In the genomic region with DNA sequence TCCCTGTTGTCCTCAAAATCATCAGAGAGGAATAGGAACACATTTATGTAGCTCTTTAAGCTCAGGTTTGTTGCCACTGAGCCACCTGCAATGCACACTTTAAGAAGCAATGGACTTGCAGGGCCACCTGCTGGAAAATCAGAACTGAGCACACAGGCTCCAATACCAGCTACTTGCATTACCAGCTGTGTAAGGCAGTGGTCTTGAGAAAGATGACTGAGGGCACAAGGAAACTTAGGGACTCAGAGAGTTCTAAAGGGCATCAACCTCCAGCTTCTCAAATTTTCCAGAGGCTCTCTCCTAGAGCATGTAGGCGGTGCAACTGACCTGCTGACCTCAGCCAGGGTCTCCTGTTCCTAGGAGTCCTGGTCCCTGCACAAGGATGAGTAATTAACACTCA, we compare ENCODE assay signal across 8 cellular contexts. TPM values are rescaled to one million over a fixed set of nuclear protein-coding genes. Genes with fewer than 3 reads are reported as not detected.
DNase-seq lines count a peak whose midpoint lies in the region; ATAC-seq and TF ChIP-seq lines count a peak whose summit lies in the region.

No MANE protein-coding gene starts in this region.

- peaks cover 25 to 28% of the 10 kb centered on the region in 2 donors for H3K4me1 Mint-ChIP-seq in natural killer cell
- peaks cover 24 to 28% of the 10 kb centered on the region in 2 donors for H3K4me1 Mint-ChIP-seq in natural killer cell treated with Interleukin-12 subunit alpha and Interleukin-12 subunit beta and Interleukin-15 and Interleukin-18, amount 100 ng/mL, for 72 hours (ENCODE audit: low read depth in 2 of 2)
- peaks cover 23% of the 10 kb centered on the region for H3K4me1 Mint-ChIP-seq in activated naive CD4-positive, alpha-beta T cell treated with anti-CD3 and anti-CD28 coated beads for 36 hours (ENCODE audit: low read depth)

- no peaks in the 10 kb centered on the region for H3F3A ChIP-seq in PC-3 (ENCODE audit: low read length, unreplicated experiment)

- peak; percentile 25 for DNase-seq in natural killer cell
- DNase-seq in natural killer cell treated with Interleukin-12 subunit alpha and Interleukin-12 subunit beta and Interleukin-15 and Interleukin-18, amount 100 ng/mL, for 72 hours (ENCODE audit: low spot score): no peak
- DNase-seq in HUDEP-2 (lab: John Stamatoyannopoulos, UW; ENCODE audit: unreplicated experiment in 76 of 76): peak in 43 of 76 experiments; percentile 1 to 69 (median 25)
- DNase-seq in PC-3: peak; percentile 69
- peak; percentile 75 for DNase-seq in activated naive CD4-positive, alpha-beta T cell treated with anti-CD3 and anti-CD28 coated beads for 36 hours
- peak; percentile 40 for DNase-seq in iPS-NIHi7 (ENCODE audit: extremely low spot score)
- peak in 2 of 3 donors; percentile 30 to 44 for DNase-seq in stimulated activated CD4-positive, alpha-beta T cell treated with anti-CD3 and anti-CD28 coated beads, TNF-alpha, amount 100 ng/mL, for 1 hour (ENCODE audit: low read depth in 3 of 3, low spot score in 1 of 3)
- DNase-seq in OCI-M2 (lab: John Stamatoyannopoulos, UW; ENCODE audit: unreplicated experiment): no peak

- no peaks in the 10 kb centered on the region for H3K9me2 ChIP-seq in PC-3 (replicated peaks; ENCODE audit: low read length)

- no peak overlapping the region for H3K27ac ChIP-seq in PC-3 (ENCODE audit: low read length)

- peaks cover 24% of the 10 kb centered on the region for H3K79me2 ChIP-seq in PC-3 (ENCODE audit: low read length)

- peaks cover 19% of the 10 kb centered on the region for H3K4me1 ChIP-seq in PC-3 (ENCODE audit: insufficient read depth, low read length)

- TF ChIP-seq CTCF in natural killer cell (IDR thresholded peaks at IDR 0.05) (peak; percentile 57), PC-3 (conservative IDR thresholded peaks at IDR 0.05; ENCODE audit: low read depth, low read length) (peak; percentile 86)

- ATAC-seq in natural killer cell (peak; percentile 30 to 49 (median 39)), PC-3 (peak; percentile 35)
- no peak for ATAC-seq in natural killer cell treated with Interleukin-12 subunit alpha and Interleukin-12 subunit beta and Interleukin-15 and Interleukin-18, amount 100 ng/mL, for 72 hours

- no peak overlapping the region for H3K4me2 ChIP-seq in PC-3 (ENCODE audit: low read length)

- no peaks in the 10 kb centered on the region for H3K36me3 Mint-ChIP-seq in natural killer cell
- H3K36me3 Mint-ChIP-seq in natural killer cell treated with Interleukin-12 subunit alpha and Interleukin-12 subunit beta and Interleukin-15 and Interleukin-18, amount 100 ng/mL, for 72 hours: no peaks in the 10 kb centered on the region
- peaks cover 7% of the 10 kb centered on the region for H3K36me3 Mint-ChIP-seq in activated naive CD4-positive, alpha-beta T cell treated with anti-CD3 and anti-CD28 coated beads for 36 hours (ENCODE audit: low read depth)

- POLR2A ChIA-PET in PC-3 (lab: Charles Lee; ENCODE audit: unreplicated experiment): no interaction called here

- no peaks in the 10 kb centered on the region for H4K20me1 ChIP-seq in PC-3 (ENCODE audit: low read length)

- H3K27me3 Mint-ChIP-seq in natural killer cell (ENCODE audit: low read depth in 2 of 2): no peaks in the 10 kb centered on the region
- H3K27me3 Mint-ChIP-seq in natural killer cell treated with Interleukin-12 subunit alpha and Interleukin-12 subunit beta and Interleukin-15 and Interleukin-18, amount 100 ng/mL, for 72 hours: peaks cover 0 to 3% of the 10 kb centered on the region in 2 donors
- H3K27me3 Mint-ChIP-seq in activated naive CD4-positive, alpha-beta T cell treated with anti-CD3 and anti-CD28 coated beads for 36 hours (ENCODE audit: low read depth): no peaks in the 10 kb centered on the region

- CTCF ChIA-PET in PC-3 (lab: Charles Lee): interaction anchor here (0.6 to 1.6 kb wide), 12 partner anchors 34 to 152 kb away, joined by 3 to 59 read pairs (median 4); no protein-coding TSS in a partner anchor
- CTCF ChIA-PET in activated naive CD4-positive, alpha-beta T cell treated with anti-CD3 and anti-CD28 coated beads for 36 hours (lab: Charles Lee): interaction anchor here (0.6 to 3.2 kb wide), 26 partner anchors 9 to 410 kb away, joined by 3 to 74 read pairs (median 5); no protein-coding TSS in a partner anchor

- peak overlapping the region; percentile 37 to 96 for H3K27ac Mint-ChIP-seq in natural killer cell
- H3K27ac Mint-ChIP-seq in natural killer cell treated with Interleukin-12 subunit alpha and Interleukin-12 subunit beta and Interleukin-15 and Interleukin-18, amount 100 ng/mL, for 72 hours: no peak overlapping the region
- no peak overlapping the region for H3K27ac Mint-ChIP-seq in activated naive CD4-positive, alpha-beta T cell treated with anti-CD3 and anti-CD28 coated beads for 36 hours

- no peak overlapping the region for H3K4me3 Mint-ChIP-seq in natural killer cell
- no peak overlapping the region for H3K4me3 Mint-ChIP-seq in natural killer cell treated with Interleukin-12 subunit alpha and Interleukin-12 subunit beta and Interleukin-15 and Interleukin-18, amount 100 ng/mL, for 72 hours
- no peak overlapping the region for H3K4me3 Mint-ChIP-seq in activated naive CD4-positive, alpha-beta T cell treated with anti-CD3 and anti-CD28 coated beads for 36 hours

- H3K4me3 ChIP-seq in PC-3 (ENCODE audit: low read length): no peak overlapping the region

- no peaks in the 10 kb centered on the region for H3K9me3 ChIP-seq in PC-3 (ENCODE audit: low read length)

- intact Hi-C loops in natural killer cell (cut with micrococcal nuclease) (loop anchor here (1.0 kb wide), 3 partner anchors 140 to 297 kb away; no protein-coding TSS in a partner anchor), PC-3 (cut with micrococcal nuclease) (loop anchor here (1.0 to 10.0 kb wide), 4 partner anchors 25 to 140 kb away; no protein-coding TSS in a partner anchor)
- intact Hi-C loops in activated naive CD4-positive, alpha-beta T cell treated with anti-CD3 and anti-CD28 coated beads for 36 hours (cut with micrococcal nuclease): loop anchor here (1.0 to 10.0 kb wide), 5 partner anchors 140 to 1881 kb away; no protein-coding TSS in a partner anchor

- no peaks in the 10 kb centered on the region for H3K9me3 Mint-ChIP-seq in natural killer cell
- H3K9me3 Mint-ChIP-seq in natural killer cell treated with Interleukin-12 subunit alpha and Interleukin-12 subunit beta and Interleukin-15 and Interleukin-18, amount 100 ng/mL, for 72 hours: no peaks in the 10 kb centered on the region
- H3K9me3 Mint-ChIP-seq in activated naive CD4-positive, alpha-beta T cell treated with anti-CD3 and anti-CD28 coated beads for 36 hours: no peaks in the 10 kb centered on the region

- H2AFZ ChIP-seq in PC-3 (ENCODE audit: low read length): no peak overlapping the region

- H3K9ac ChIP-seq in PC-3 (ENCODE audit: low read length): no peak overlapping the region

- H3K36me3 ChIP-seq in PC-3 (ENCODE audit: low read depth, low read length): no peaks in the 10 kb centered on the region

- H3K27me3 ChIP-seq in PC-3 (ENCODE audit: low read length): peaks cover 10% of the 10 kb centered on the region

- no TSS peak for BruUV-seq in PC-3 (replicated peaks; lab: Mats Ljungman, UMichigan)

RNA-seq across cellular contexts. Expression of a gene that starts 2.5 kb away (rescaled TPM):
- total RNA-seq in natural killer cell (100 to 1,000 TPM; 147 to 167 (median 153) TPM), PC-3 (2014; rRNA removed) (50.0 and 57.6 TPM in 2 replicates)
- total RNA-seq in natural killer cell treated with Interleukin-12 subunit alpha and Interleukin-12 subunit beta and Interleukin-15 and Interleukin-18, amount 100 ng/mL, for 72 hours: 100 to 1,000 TPM; 152 to 215 TPM
- total RNA-seq in activated naive CD4-positive, alpha-beta T cell treated with anti-CD3 and anti-CD28 coated beads for 36 hours: 100 to 1,000 TPM; 101 to 107 TPM

RNA-seq across cellular contexts. Expression of a gene that starts 36.6 kb away (rescaled TPM):
- total RNA-seq in natural killer cell (not detected), PC-3 (2014; rRNA removed) (not detected in 2 replicates)
- total RNA-seq in natural killer cell treated with Interleukin-12 subunit alpha and Interleukin-12 subunit beta and Interleukin-15 and Interleukin-18, amount 100 ng/mL, for 72 hours: not detected
- not detected for total RNA-seq in activated naive CD4-positive, alpha-beta T cell treated with anti-CD3 and anti-CD28 coated beads for 36 hours

RNA-seq across cellular contexts. Expression of a gene that starts 40.6 kb away (rescaled TPM):
- under 1 TPM; 0.31 to 0.60 (median 0.57) TPM for total RNA-seq in natural killer cell
- under 1 TPM in 1 of 2 donors, not detected in 1; 0.57 TPM for total RNA-seq in natural killer cell treated with Interleukin-12 subunit alpha and Interleukin-12 subunit beta and Interleukin-15 and Interleukin-18, amount 100 ng/mL, for 72 hours
- not detected in 2 replicates for total RNA-seq in PC-3 (2014; rRNA removed)
- not detected for total RNA-seq in activated naive CD4-positive, alpha-beta T cell treated with anti-CD3 and anti-CD28 coated beads for 36 hours

Comparison
In these comparisons a context has a peak if more than half of its experiments do, and no peak if none do; other contexts are left out.
1. ATAC-seq: peak in natural killer cell (3 of 3) and PC-3 (single experiment); none in natural killer cell treated with Interleukin-12 subunit alpha and Interleukin-12 subunit beta and Interleukin-15 and Interleukin-18, amount 100 ng/mL, for 72 hours (0 of 2).
2. DNase-seq: peak in natural killer cell (single experiment), HUDEP-2 (43 of 76), PC-3 (single experiment), activated naive CD4-positive, alpha-beta T cell treated with anti-CD3 and anti-CD28 coated beads for 36 hours (single experiment), iPS-NIHi7 (single experiment) and stimulated activated CD4-positive, alpha-beta T cell treated with anti-CD3 and anti-CD28 coated beads, TNF-alpha, amount 100 ng/mL, for 1 hour (2 of 3); none in natural killer cell treated with Interleukin-12 subunit alpha and Interleukin-12 subunit beta and Interleukin-15 and Interleukin-18, amount 100 ng/mL, for 72 hours (single experiment) and OCI-M2 (single experiment).
3. H3K27ac Mint-ChIP-seq: peak in natural killer cell (2 of 2); none in natural killer cell treated with Interleukin-12 subunit alpha and Interleukin-12 subunit beta and Interleukin-15 and Interleukin-18, amount 100 ng/mL, for 72 hours (0 of 2) and activated naive CD4-positive, alpha-beta T cell treated with anti-CD3 and anti-CD28 coated beads for 36 hours (single experiment).